In the genomic region with DNA sequence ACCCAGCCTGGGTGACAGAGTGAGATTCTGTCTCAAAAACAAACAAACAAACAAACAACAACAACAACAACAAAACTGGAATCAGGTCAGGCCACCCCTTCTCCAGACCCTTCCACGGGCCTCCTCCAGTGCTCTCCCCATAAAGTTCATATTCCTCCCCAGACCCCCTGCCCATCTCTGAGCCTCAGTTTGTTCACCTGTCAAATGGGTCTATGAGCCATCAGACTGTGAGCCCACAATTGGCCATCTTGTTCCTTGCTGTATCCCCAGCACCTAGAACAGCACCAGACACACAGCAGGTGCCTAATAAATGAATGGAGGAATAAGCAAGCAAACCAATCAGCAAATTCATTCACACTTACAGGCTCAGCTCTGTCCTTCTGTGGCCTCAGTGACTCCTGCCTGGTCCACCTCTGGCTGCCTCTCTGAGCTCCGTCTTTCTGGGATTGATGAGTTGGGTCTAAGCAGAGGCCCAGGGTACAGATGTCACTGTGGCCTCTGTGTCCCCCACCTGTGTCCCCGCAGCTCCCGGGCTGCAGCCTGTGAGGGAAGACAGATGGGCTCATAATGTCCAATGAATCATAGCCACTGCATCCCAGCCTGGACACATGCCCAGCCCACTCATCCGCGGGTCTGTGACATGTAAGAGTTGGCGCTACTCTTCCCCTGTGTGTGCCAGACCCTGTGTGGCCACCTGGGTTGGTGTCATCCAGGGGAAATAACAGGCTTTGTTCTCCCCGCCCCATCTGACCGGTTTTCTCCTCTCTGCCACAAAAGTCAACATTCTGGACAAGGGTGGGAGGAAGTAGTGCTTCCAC, we compare ENCODE assay signal across 25 cellular contexts. TPM values are rescaled to one million over a fixed set of nuclear protein-coding genes. Genes with fewer than 3 reads are reported as not detected.
DNase-seq lines count a peak whose midpoint lies in the region; ATAC-seq, FAIRE-seq and TF ChIP-seq lines count a peak whose summit lies in the region.
"Had no signal": no experiment of that assay in that cellular context is flagged by ENCODE, and none has a peak within 500 bp of the region (broad histone marks: within the 10 kb centered on the region; RNA-seq: fewer than 3 reads in every experiment).

No MANE protein-coding gene starts in this region.

- CTCF ChIA-PET in Calu3 (lab: Charles Lee) (interaction anchor here (0.9 kb wide), 1 partner anchor 15 kb away, joined by 3 read pairs; no protein-coding TSS in a partner anchor), IMR-90 (lab: Yijun Ruan, JAX) (no interaction called here)

- no peak overlapping the region for H2AK9ac ChIP-seq in IMR-90 (replicated peaks; ENCODE audit: low read depth, low read length, poor library complexity)

- DNase-seq in Calu3 (peak; percentile 13), IMR-90 (peak; percentile 29), RPMI7951 (ENCODE audit: low read depth) (peak; percentile 85), kidney (peak; percentile 22), NCI-H1694 treated with DMSO at 0.1 percent for 48 hours (lab: John Stamatoyannopoulos, UW) (no peak), progenitor cell of endocrine pancreas (ENCODE audit: low spot score, unreplicated experiment) (no peak)
- DNase-seq in activated naive CD8-positive, alpha-beta T cell treated with anti-CD3 and anti-CD28 coated beads for 36 hours, result no peak
- DNase-seq: activated CD8-positive, alpha-beta memory T cell treated with anti-CD3 and anti-CD28 coated beads, Interleukin-2, amount 50 U/mL, for 4 hours; AML-193; DND-41; effector memory CD8-positive, alpha-beta T cell; MV-4-11; NCI-H1930; nucleus accumbens; spleen; stimulated activated CD4-positive, alpha-beta T cell treated with anti-CD3 and anti-CD28 coated beads, Interleukin-4, amount 100 ng/mL, for 24 hours; stimulated activated naive CD8-positive, alpha-beta T cell treated with anti-CD3 and anti-CD28 coated beads, Interleukin-15, Interleukin-2, amounts not matched to agents 100 U/mL and 50 U/mL, for 24 hours; T-helper 2 cell; WERI-Rb-1 had no signal

- no peaks in the 10 kb centered on the region for H3K79me1 ChIP-seq in IMR-90 (ENCODE audit: low read depth in 1 of 2, low read length in 2 of 2)

- H3K36me3 ChIP-seq in IMR-90 (ENCODE audit: control insufficient read depth, insufficient read depth, low read length) (no peaks in the 10 kb centered on the region), kidney (ENCODE audit: control insufficient read depth in 1 of 2, insufficient read depth in 2 of 2, low read length in 2 of 2) (no peaks in the 10 kb centered on the region)
- H3K36me3 ChIP-seq: spleen, thyroid gland, WERI-Rb-1 had no signal

- H4K5ac ChIP-seq in IMR-90 (ENCODE audit: low read depth, low read length), result no peak overlapping the region

- no peak for TF ChIP-seq POLR2A in IMR-90 (IDR thresholded peaks at IDR 0.05; ENCODE audit: low read depth, low read length)

- no peak overlapping the region for H3K14ac ChIP-seq in IMR-90 (replicated peaks; ENCODE audit: low read depth, low read length)

- no peak overlapping the region for H2BK5ac ChIP-seq in IMR-90 (ENCODE audit: low read depth, low read length, poor library complexity, severe bottlenecking)

- no peak overlapping the region for H3K27ac Mint-ChIP-seq in Calu3 (ENCODE audit: unreplicated experiment)
- no peak overlapping the region for H3K27ac Mint-ChIP-seq in progenitor cell of endocrine pancreas
- no peak overlapping the region for H3K27ac Mint-ChIP-seq in activated naive CD8-positive, alpha-beta T cell treated with anti-CD3 and anti-CD28 coated beads for 36 hours
- H3K27ac Mint-ChIP-seq: activated naive CD8-positive, alpha-beta T cell; activated T-helper 2 cell treated with anti-CD3 and anti-CD28 coated beads, Interferon-gamma antibody, Interleukin-2, Interleukin-4, amounts not matched to agents 10 μg/mL and 5 μg/mL and 100 μg/mL, durations not matched to agents 14 hours and 24 hours and 36 hours; effector memory CD8-positive, alpha-beta T cell had no signal

- no peak overlapping the region for H4K8ac ChIP-seq in IMR-90 (ENCODE audit: low read depth in 2 of 2, low read length in 2 of 2)

- no peak overlapping the region for H3K4ac ChIP-seq in IMR-90 (ENCODE audit: low read depth, low read length)

- no peak overlapping the region for H2BK20ac ChIP-seq in IMR-90 (ENCODE audit: low read depth, low read length)

- H4K20me1 ChIP-seq in IMR-90 (ENCODE audit: insufficient read depth, low read length), result no peaks in the 10 kb centered on the region

- no peaks in the 10 kb centered on the region for H3K9me3 Mint-ChIP-seq in Calu3 (ENCODE audit: low read depth, unreplicated experiment)
- no peaks in the 10 kb centered on the region for H3K9me3 Mint-ChIP-seq in progenitor cell of endocrine pancreas (ENCODE audit: low read depth)
- H3K9me3 Mint-ChIP-seq in activated naive CD8-positive, alpha-beta T cell treated with anti-CD3 and anti-CD28 coated beads for 36 hours, result no peaks in the 10 kb centered on the region
- H3K9me3 Mint-ChIP-seq: activated T-helper 2 cell treated with anti-CD3 and anti-CD28 coated beads, Interferon-gamma antibody, Interleukin-2, Interleukin-4, amounts not matched to agents 10 μg/mL and 5 μg/mL and 100 μg/mL, durations not matched to agents 14 hours and 24 hours and 36 hours; effector memory CD8-positive, alpha-beta T cell had no signal

- H2BK120ac ChIP-seq in IMR-90 (ENCODE audit: low read depth, low read length), result no peak overlapping the region

- no peak for TF ChIP-seq RAD21 in IMR-90 (IDR thresholded peaks at IDR 0.05; ENCODE audit: low read length)

- H3K27me3 Mint-ChIP-seq in Calu3 (ENCODE audit: unreplicated experiment) (peaks cover 58% of the 10 kb centered on the region), progenitor cell of endocrine pancreas (peaks cover 37% of the 10 kb centered on the region)
- H3K27me3 Mint-ChIP-seq in activated naive CD8-positive, alpha-beta T cell treated with anti-CD3 and anti-CD28 coated beads for 36 hours, result peaks cover 52% of the 10 kb centered on the region

- TF ChIP-seq CTCF in Calu3 (IDR thresholded peaks at IDR 0.05; ENCODE audit: unreplicated experiment), result no peak
- TF ChIP-seq CTCF in IMR-90 (conservative IDR thresholded peaks at IDR 0.05; ENCODE audit: low read depth, low read length), result no peak
- no peak for TF ChIP-seq CTCF in kidney (IDR thresholded peaks at IDR 0.05; ENCODE audit: borderline replicate concordance, extremely low read depth, insufficient read depth)
- TF ChIP-seq CTCF in progenitor cell of endocrine pancreas (IDR thresholded peaks at IDR 0.05; ENCODE audit: unreplicated experiment), result no peak

- H3K4me2 ChIP-seq in IMR-90 (ENCODE audit: low read depth, low read length), result no peak overlapping the region

- H3K9ac ChIP-seq in IMR-90 (ENCODE audit: low read depth, low read length), result no peak overlapping the region
- no peak overlapping the region for H3K9ac ChIP-seq in kidney (ENCODE audit: low read length in 2 of 2)

- no peaks in the 10 kb centered on the region for H3K4me1 ChIP-seq in IMR-90 (ENCODE audit: control insufficient read depth, insufficient read depth, low read length)
- H3K4me1 ChIP-seq in kidney (ENCODE audit: control insufficient read depth in 1 of 2, insufficient read depth in 1 of 2, low read depth in 1 of 2, low read length in 2 of 2), result no peaks in the 10 kb centered on the region
- H3K4me1 ChIP-seq: body of pancreas, spleen, thyroid gland had no signal

- no peaks in the 10 kb centered on the region for H3K4me1 Mint-ChIP-seq in Calu3 (ENCODE audit: low read depth, unreplicated experiment)
- no peaks in the 10 kb centered on the region for H3K4me1 Mint-ChIP-seq in progenitor cell of endocrine pancreas (ENCODE audit: low read depth)
- no peaks in the 10 kb centered on the region for H3K4me1 Mint-ChIP-seq in activated naive CD8-positive, alpha-beta T cell treated with anti-CD3 and anti-CD28 coated beads for 36 hours

- WGBS in IMR-90 (ENCODE audit: extremely low coverage in 2 of 2, insufficient read length in 1 of 2), 2 experiments, result 33% methylated on average over 1 of the region's 9 CpGs; no CpG with 5 or more reads in 1 of the 2 experiments

- no TSS peak for BruUV-seq in Calu3 (replicated peaks; lab: Mats Ljungman, UMichigan)
- no TSS peak for BruUV-seq in IMR-90 (replicated peaks; lab: Mats Ljungman, UMichigan)

- H3K27ac ChIP-seq in IMR-90 (ENCODE audit: insufficient read depth, low read length) (no peak overlapping the region), kidney (ENCODE audit: low read depth in 2 of 2, low read length in 2 of 2) (no peak overlapping the region)
- H3K27ac ChIP-seq: body of pancreas, spleen, thyroid gland, WERI-Rb-1 had no signal

- ATAC-seq in IMR-90 (ENCODE audit: low read depth), result no peak
- no peak for ATAC-seq in HG02571 (IDR thresholded peaks at IDR 0.05; ENCODE audit: unreplicated experiment)
- ATAC-seq: body of pancreas; effector memory CD8-positive, alpha-beta T cell; esophagus mucosa; stimulated activated naive CD8-positive, alpha-beta T cell treated with anti-CD3 and anti-CD28 coated beads, Interleukin-15, Interleukin-2, amounts not matched to agents 100 U/mL and 50 U/mL, for 24 hours had no signal

- H3K9me3 ChIP-seq in IMR-90 (ENCODE audit: control insufficient read depth, insufficient read depth, low read length), result no peaks in the 10 kb centered on the region
- no peaks in the 10 kb centered on the region for H3K9me3 ChIP-seq in kidney (ENCODE audit: control insufficient read depth in 1 of 2, low read length in 2 of 2)
- H3K9me3 ChIP-seq: body of pancreas, spleen, thyroid gland had no signal

- no peak overlapping the region for H2BK15ac ChIP-seq in IMR-90 (ENCODE audit: low read depth, low read length)

- dilution Hi-C loops in IMR-90 (cut with HindIII; ENCODE audit: low sequenced_read_pairs, unreplicated experiment), result no loop called here

- H3K4me3 Mint-ChIP-seq in Calu3 (ENCODE audit: low read depth, unreplicated experiment), result no peak overlapping the region
- H3K4me3 Mint-ChIP-seq in progenitor cell of endocrine pancreas (ENCODE audit: low read depth), result no peak overlapping the region
- no peak overlapping the region for H3K4me3 Mint-ChIP-seq in activated naive CD8-positive, alpha-beta T cell treated with anti-CD3 and anti-CD28 coated beads for 36 hours
- H3K4me3 Mint-ChIP-seq: activated naive CD8-positive, alpha-beta T cell; effector memory CD8-positive, alpha-beta T cell had no signal

- H3K56ac ChIP-seq in IMR-90 (ENCODE audit: extremely low read depth, insufficient read depth, low read length), result no peak overlapping the region

- peaks cover 14% of the 10 kb centered on the region for H3K27me3 ChIP-seq in IMR-90 (ENCODE audit: control insufficient read depth, insufficient read depth, low read length)
- H3K27me3 ChIP-seq: body of pancreas, thyroid gland had no signal

- H3K4me3 ChIP-seq in IMR-90 (ENCODE audit: insufficient read depth, low read depth, low read length) (no peak overlapping the region), kidney (ENCODE audit: low read length in 2 of 2) (no peak overlapping the region)
- H3K4me3 ChIP-seq: body of pancreas, spleen, thyroid gland had no signal

- no peaks in the 10 kb centered on the region for H3K9me1 ChIP-seq in IMR-90 (ENCODE audit: insufficient read depth, low read length)

- intact Hi-C loops in Calu3 (cut with micrococcal nuclease; ENCODE audit: unreplicated experiment), result no loop called here
- intact Hi-C loops in IMR-90 (cut with micrococcal nuclease), result no loop called here
- intact Hi-C loops in kidney (cut with DNase I), result no loop called here

- POLR2A ChIA-PET in IMR-90 (lab: Charles Lee; ENCODE audit: unreplicated experiment), result no interaction called here

- no peak overlapping the region for H3K23ac ChIP-seq in IMR-90 (ENCODE audit: low read depth, low read length)

- no peak overlapping the region for H2AK5ac ChIP-seq in IMR-90 (ENCODE audit: low read depth, low read length)

- no peak overlapping the region for H4K91ac ChIP-seq in IMR-90 (ENCODE audit: insufficient read depth, low read depth, low read length)

- H3K36me3 Mint-ChIP-seq in Calu3 (ENCODE audit: insufficient read depth, unreplicated experiment) (peaks cover 5% of the 10 kb centered on the region), progenitor cell of endocrine pancreas (ENCODE audit: insufficient read depth) (no peaks in the 10 kb centered on the region)
- no peaks in the 10 kb centered on the region for H3K36me3 Mint-ChIP-seq in activated naive CD8-positive, alpha-beta T cell treated with anti-CD3 and anti-CD28 coated beads for 36 hours
- H3K36me3 Mint-ChIP-seq: activated naive CD8-positive, alpha-beta T cell had no signal

- H2AFZ ChIP-seq in IMR-90 (replicated peaks; ENCODE audit: low read length, poor library complexity), result no peak overlapping the region

- in situ Hi-C loops in IMR-90 (cut with MboI; ENCODE audit: low sequenced_read_pairs), result no loop called here

- FAIRE-seq in kidney (lab: Jason Lieb, UNC), result no peak

- no peak overlapping the region for H3K18ac ChIP-seq in IMR-90 (ENCODE audit: low read depth, low read length)

RNA-seq across cellular contexts. Expression of gene PTPRS, which starts 19.6 kb away (rescaled TPM):
- total RNA-seq in Calu3 (2022) (91.4 and 93.0 TPM in 2 replicates), IMR-90 (2012; rRNA removed) (40.1 and 43.3 TPM in 2 replicates), kidney (103 TPM), progenitor cell of endocrine pancreas (219 and 234 TPM in 2 replicates)
- polyA plus RNA-seq in IMR-90 (2012; rRNA removed) (51.9 and 56.5 TPM in 2 replicates), kidney (ENCODE audit: insufficient read depth, low read depth, low replicate concordance) (7.2 TPM)
- 38.6 and 74.6 TPM in 2 replicates for polyA plus RNA-seq in IMR-90 (2012; cell fraction: cytosol; rRNA removed)
- polyA plus RNA-seq in IMR-90 (2012; cell fraction: nucleus; rRNA removed; ENCODE audit: low replicate concordance), result 97.2 and 218 TPM in 2 replicates
- total RNA-seq in RPMI7951 (2014; rRNA removed; shearing (Covaris generic)), result 44.9 and 45.8 TPM in 2 replicates
- 1 to 10 TPM; 3.5 to 4.1 TPM for total RNA-seq in activated naive CD8-positive, alpha-beta T cell treated with anti-CD3 and anti-CD28 coated beads for 36 hours

Comparison
In these comparisons a context has a peak if more than half of its experiments do, and no peak if none do; other contexts are left out.
1. DNase-seq: peak in Calu3 (single experiment), IMR-90 (single experiment), RPMI7951 (single experiment) and kidney (single experiment); none in NCI-H1694 treated with DMSO at 0.1 percent for 48 hours (single experiment), progenitor cell of endocrine pancreas (single experiment) and activated naive CD8-positive, alpha-beta T cell treated with anti-CD3 and anti-CD28 coated beads for 36 hours (single experiment).